Comparison of ENCODE assay signal across 1 cellular context in the genomic region with DNA sequence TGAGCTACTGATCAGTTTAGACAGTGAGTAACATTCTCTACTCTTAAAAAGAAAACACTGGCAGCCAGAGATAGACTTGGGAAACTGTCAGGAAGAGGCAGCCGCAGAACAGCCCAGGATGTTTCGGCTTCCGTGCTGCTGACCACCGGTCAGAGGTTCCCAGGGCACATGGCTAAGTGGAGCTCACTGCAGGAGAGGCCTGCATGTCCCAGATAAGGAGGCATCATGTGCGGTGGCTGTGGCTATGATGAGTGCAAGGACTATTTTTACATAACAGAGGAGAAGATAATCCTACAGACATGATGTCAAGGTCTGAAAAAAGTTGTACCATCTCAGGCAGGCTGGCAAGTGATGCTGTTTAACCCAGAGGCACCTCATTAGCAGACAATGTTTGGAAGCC.
A peak's percentile ranks its signal among the peaks of the same experiment; 100 is the strongest.
TF ChIP-seq lines count a peak whose summit lies in the region.

No MANE protein-coding gene starts in this region.

TF ChIP-seq in K562, 482 proteins besides CTCF, POLR2A, EP300 and RAD21 (continued from another document and continues in another):
- TF ChIP-seq ZNF316 (IDR thresholded peaks at IDR 0.05), result no peak
- TF ChIP-seq MAX (CRISPR knock-in tag; IDR thresholded peaks at IDR 0.05), result peak; percentile 89
- TF ChIP-seq, protein P1, sequence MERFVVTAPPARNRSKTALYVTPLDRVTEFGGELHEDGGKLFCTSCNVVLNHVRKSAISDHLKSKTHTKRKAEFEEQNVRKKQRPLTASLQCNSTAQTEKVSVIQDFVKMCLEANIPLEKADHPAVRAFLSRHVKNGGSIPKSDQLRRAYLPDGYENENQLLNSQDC (CRISPR knock-in tag; IDR thresholded peaks at IDR 0.05), result no peak
- TF ChIP-seq ZNF512 (tag; IDR thresholded peaks at IDR 0.05), result no peak
- TF ChIP-seq ARID4B (CRISPR knock-in tag; IDR thresholded peaks at IDR 0.05), result no peak
- TF ChIP-seq FOXK1 (CRISPR knock-in tag; IDR thresholded peaks at IDR 0.05; ENCODE audit: borderline replicate concordance), result no peak
- TF ChIP-seq ETV5 (CRISPR knock-in tag; IDR thresholded peaks at IDR 0.05; ENCODE audit: low read depth), result peak; percentile 28; the same call in 1 of the 2 replicates
- TF ChIP-seq ELK1 (CRISPR knock-in tag; IDR thresholded peaks at IDR 0.05), result no peak
- no peak for TF ChIP-seq ZFPM2 (CRISPR knock-in tag; IDR thresholded peaks at IDR 0.05)
- no peak for TF ChIP-seq U2AF2 (optimal IDR thresholded peaks at IDR 0.05; ENCODE audit: low read depth, low read length)
- no peak for TF ChIP-seq HDAC2 (IDR thresholded peaks at IDR 0.05)
- TF ChIP-seq MED1 (CRISPR knock-in tag; IDR thresholded peaks at IDR 0.05; ENCODE audit: borderline replicate concordance), result no peak
- no peak for TF ChIP-seq GATAD2B (IDR thresholded peaks at IDR 0.05; ENCODE audit: borderline replicate concordance)
- no peak for TF ChIP-seq KDM5B (IDR thresholded peaks at IDR 0.05; ENCODE audit: insufficient replicate concordance, low read depth, low read length)
- no peak for TF ChIP-seq NR3C1 (CRISPR knock-in tag; IDR thresholded peaks at IDR 0.05)
- peak; percentile 95 for TF ChIP-seq ZNF589 (CRISPR knock-in tag; IDR thresholded peaks at IDR 0.05; ENCODE audit: low read depth)
- TF ChIP-seq ZNF232 (CRISPR knock-in tag; IDR thresholded peaks at IDR 0.05), result no peak
- TF ChIP-seq EP400 (IDR thresholded peaks at IDR 0.05), result peak; percentile 40; the same call in 1 of the 2 replicates
- peak; percentile 86 for TF ChIP-seq CBFA2T2 (conservative IDR thresholded peaks at IDR 0.05)
- peak; percentile 77; the same call in 1 of the 2 replicates for TF ChIP-seq SMARCE1 (IDR thresholded peaks at IDR 0.05)
- TF ChIP-seq HMGXB4 (CRISPR knock-in tag; IDR thresholded peaks at IDR 0.05), result no peak
- peak; percentile 96 for TF ChIP-seq BHLHE40 (IDR thresholded peaks at IDR 0.05; ENCODE audit: low read length)
- TF ChIP-seq E2F8 (IDR thresholded peaks at IDR 0.05; ENCODE audit: low read depth, partially characterized antibody), result no peak
- no peak for TF ChIP-seq ZNF561 (CRISPR knock-in tag; conservative IDR thresholded peaks at IDR 0.05)
- TF ChIP-seq ZNF583 (CRISPR knock-in tag; IDR thresholded peaks at IDR 0.05), result no peak
- TF ChIP-seq TEAD1 (CRISPR knock-in tag; IDR thresholded peaks at IDR 0.05), result no peak
- TF ChIP-seq KAT8 (IDR thresholded peaks at IDR 0.05; ENCODE audit: low read depth), result no peak
- no peak for TF ChIP-seq SRSF7 (optimal IDR thresholded peaks at IDR 0.05; ENCODE audit: low read depth, low read length)
- no peak for TF ChIP-seq HOXB6 (CRISPR knock-in tag; IDR thresholded peaks at IDR 0.05; ENCODE audit: borderline replicate concordance)
- peak; percentile 69 for TF ChIP-seq JUND (IDR thresholded peaks at IDR 0.05; ENCODE audit: borderline replicate concordance, low read depth, low read length)
- TF ChIP-seq JUND (tag; IDR thresholded peaks at IDR 0.05; ENCODE audit: borderline replicate concordance, low read depth, low read length), result peak; percentile 78; the same call in 2 of the 3 replicates
- no peak for TF ChIP-seq ZNF609 (CRISPR knock-in tag; IDR thresholded peaks at IDR 0.05; ENCODE audit: borderline replicate concordance)
- TF ChIP-seq, protein P2, sequence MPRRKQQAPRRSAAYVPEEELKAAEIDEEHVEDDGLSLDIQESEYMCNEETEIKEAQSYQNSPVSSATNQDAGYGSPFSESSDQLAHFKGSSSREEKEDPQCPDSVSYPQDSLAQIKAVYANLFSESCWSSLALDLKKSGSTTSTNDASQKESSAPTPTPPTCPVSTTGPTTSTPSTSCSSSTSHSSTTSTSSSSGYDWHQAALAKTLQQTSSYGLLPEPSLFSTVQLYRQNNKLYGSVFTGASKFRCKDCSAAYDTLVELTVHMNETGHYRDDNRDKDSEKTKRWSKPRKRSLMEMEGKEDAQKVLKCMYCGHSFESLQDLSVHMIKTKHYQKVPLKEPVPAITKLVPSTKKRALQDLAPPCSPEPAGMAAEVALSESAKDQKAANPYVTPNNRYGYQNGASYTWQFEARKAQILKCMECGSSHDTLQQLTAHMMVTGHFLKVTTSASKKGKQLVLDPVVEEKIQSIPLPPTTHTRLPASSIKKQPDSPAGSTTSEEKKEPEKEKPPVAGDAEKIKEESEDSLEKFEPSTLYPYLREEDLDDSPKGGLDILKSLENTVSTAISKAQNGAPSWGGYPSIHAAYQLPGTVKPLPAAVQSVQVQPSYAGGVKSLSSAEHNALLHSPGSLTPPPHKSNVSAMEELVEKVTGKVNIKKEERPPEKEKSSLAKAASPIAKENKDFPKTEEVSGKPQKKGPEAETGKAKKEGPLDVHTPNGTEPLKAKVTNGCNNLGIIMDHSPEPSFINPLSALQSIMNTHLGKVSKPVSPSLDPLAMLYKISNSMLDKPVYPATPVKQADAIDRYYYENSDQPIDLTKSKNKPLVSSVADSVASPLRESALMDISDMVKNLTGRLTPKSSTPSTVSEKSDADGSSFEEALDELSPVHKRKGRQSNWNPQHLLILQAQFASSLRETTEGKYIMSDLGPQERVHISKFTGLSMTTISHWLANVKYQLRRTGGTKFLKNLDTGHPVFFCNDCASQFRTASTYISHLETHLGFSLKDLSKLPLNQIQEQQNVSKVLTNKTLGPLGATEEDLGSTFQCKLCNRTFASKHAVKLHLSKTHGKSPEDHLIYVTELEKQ (CRISPR knock-in tag; IDR thresholded peaks at IDR 0.05), result no peak
- TF ChIP-seq SAP30 (IDR thresholded peaks at IDR 0.05; ENCODE audit: borderline replicate concordance, insufficient read depth, low read depth, low read length, poor library complexity, severe bottlenecking), result no peak
- no peak for TF ChIP-seq IRF1 (CRISPR knock-in tag; IDR thresholded peaks at IDR 0.05; ENCODE audit: borderline replicate concordance)
